Comparison of ENCODE assay signal across 15 cellular contexts in genomic region chr7:5586963-5587348, GRCh38.
"Had no signal": no experiment of that assay in that cellular context is flagged by ENCODE, and none has a peak within 500 bp of the region (broad histone marks: within the 10 kb centered on the region; RNA-seq: fewer than 3 reads in every experiment).

No MANE protein-coding gene starts in this region.

- H3K27ac Mint-ChIP-seq: naive thymus-derived CD4-positive, alpha-beta T cell; stimulated activated memory B cell treated with anti-CD40 and anti-IgM and Interleukin-4, amounts not matched to agents 10 μg/mL and 1 μg/mL and 100 μg/mL, for 72 hours; stimulated activated naive CD8-positive, alpha-beta T cell treated with anti-CD3 and anti-CD28 coated beads, Interleukin-15, Interleukin-2, amounts not matched to agents 100 ng/mL and 50 ng/mL, for 24 hours had no signal

- H3K4me1 ChIP-seq: psoas muscle, right lobe of liver had no signal

- H3K36me3 Mint-ChIP-seq: naive thymus-derived CD4-positive, alpha-beta T cell; stimulated activated memory B cell treated with anti-CD40 and anti-IgM and Interleukin-4, amounts not matched to agents 10 μg/mL and 1 μg/mL and 100 μg/mL, for 72 hours had no signal

- H3K27ac ChIP-seq: coronary artery, heart right ventricle, psoas muscle, right lobe of liver, thoracic aorta, transverse colon had no signal

- H3K27me3 ChIP-seq: right lobe of liver had no signal

- H3K4me3 ChIP-seq: coronary artery, heart right ventricle, psoas muscle, right lobe of liver, thoracic aorta, transverse colon had no signal

- DNase-seq: effector CD8-positive, alpha-beta T cell; heart right ventricle; kidney glomerular epithelial cell; naive thymus-derived CD4-positive, alpha-beta T cell; psoas muscle; retina; right lobe of liver; stimulated activated CD4-positive, alpha-beta T cell treated with anti-CD3 and anti-CD28 coated beads, Interleukin-15, amount 100 ng/mL, for 24 hours; stimulated activated CD4-positive, alpha-beta T cell treated with anti-CD3 and anti-CD28 coated beads, Interleukin-1b, Interleukin-23, amount 100 ng/mL, for 48 hours; stimulated activated CD4-positive, alpha-beta T cell treated with anti-CD3 and anti-CD28 coated beads, Interleukin-4, amount 100 ng/mL, for 24 hours; transverse colon had no signal

- H3K36me3 ChIP-seq: heart right ventricle, right lobe of liver, thoracic aorta, transverse colon had no signal

- ATAC-seq: naive thymus-derived CD4-positive, alpha-beta T cell; psoas muscle; stimulated activated memory B cell treated with anti-CD40 and anti-IgM and Interleukin-4, amounts not matched to agents 10 μg/mL and 1 μg/mL and 100 μg/mL, for 72 hours had no signal

- H3K9me3 Mint-ChIP-seq: naive thymus-derived CD4-positive, alpha-beta T cell; stimulated activated naive CD8-positive, alpha-beta T cell treated with anti-CD3 and anti-CD28 coated beads, Interleukin-15, Interleukin-2, amounts not matched to agents 100 ng/mL and 50 ng/mL, for 24 hours had no signal

- H3K4me3 Mint-ChIP-seq: naive thymus-derived CD4-positive, alpha-beta T cell; stimulated activated memory B cell treated with anti-CD40 and anti-IgM and Interleukin-4, amounts not matched to agents 10 μg/mL and 1 μg/mL and 100 μg/mL, for 72 hours; stimulated activated naive CD8-positive, alpha-beta T cell treated with anti-CD3 and anti-CD28 coated beads, Interleukin-15, Interleukin-2, amounts not matched to agents 100 ng/mL and 50 ng/mL, for 24 hours had no signal

- H3K9me3 ChIP-seq: heart right ventricle, psoas muscle, right lobe of liver, thoracic aorta, transverse colon had no signal
